9 cellular contexts compared by ENCODE assay signal in the genomic region with DNA sequence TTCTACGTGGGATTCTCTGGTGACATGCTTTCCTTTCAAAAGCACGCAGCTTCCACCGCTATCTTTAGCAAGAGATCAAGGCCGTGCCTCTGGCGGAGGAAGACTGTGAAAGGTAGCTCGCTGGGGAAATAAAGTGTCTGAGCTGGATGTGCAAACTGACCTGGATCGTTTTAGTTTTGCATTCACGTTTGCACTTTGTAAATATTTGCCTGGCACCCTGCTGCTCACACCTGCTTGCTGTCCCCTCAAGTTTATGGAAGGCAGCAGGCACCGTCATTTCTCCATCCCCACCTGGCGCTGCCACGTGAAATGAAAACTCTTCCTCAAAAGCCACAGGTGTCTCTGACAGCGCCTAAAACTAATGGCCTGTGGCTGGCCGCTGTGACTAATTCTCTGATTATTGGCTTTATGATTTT. TPM values are rescaled to one million over a fixed set of nuclear protein-coding genes. Genes with fewer than 3 reads are reported as not detected.
DNase-seq lines count a peak whose midpoint lies in the region; TF ChIP-seq lines count a peak whose summit lies in the region.
"Had no signal": no experiment of that assay in that cellular context is flagged by ENCODE, and none has a peak within 500 bp of the region (broad histone marks: within the 10 kb centered on the region; RNA-seq: fewer than 3 reads in every experiment).

No MANE protein-coding gene starts in this region.

- H3K27me3 Mint-ChIP-seq in HFFc6 (ENCODE audit: insufficient read depth), result peaks cover 40% of the 10 kb centered on the region

- no peaks in the 10 kb centered on the region for H3K36me3 Mint-ChIP-seq in HFFc6 (ENCODE audit: low read depth)

- no peaks in the 10 kb centered on the region for H3K27me3 ChIP-seq in endocrine pancreas (ENCODE audit: control insufficient read depth, insufficient read depth, low read length)
- H3K27me3 ChIP-seq in skeletal muscle tissue (ENCODE audit: control insufficient read depth in 3 of 3, insufficient read depth in 3 of 3, low read length in 3 of 3), result peaks cover 0 to 4% (median 4%) of the 10 kb centered on the region in 3 donors

- H3K9me3 ChIP-seq in endocrine pancreas (ENCODE audit: control insufficient read depth, low read length), result no peaks in the 10 kb centered on the region
- no peaks in the 10 kb centered on the region for H3K9me3 ChIP-seq in skeletal muscle tissue (ENCODE audit: control insufficient read depth in 3 of 3, low read length in 3 of 3)

- peak overlapping the region; percentile 82 for H3K4me3 Mint-ChIP-seq in HFFc6

- peaks cover 8% of the 10 kb centered on the region for H3K4me1 Mint-ChIP-seq in HFFc6 (ENCODE audit: low read depth)

- H3K9ac ChIP-seq in endocrine pancreas (ENCODE audit: control insufficient read depth, insufficient read depth, low read length) (peak overlapping the region; percentile 51), skeletal muscle tissue (ENCODE audit: low read depth in 1 of 3, low read length in 3 of 3) (peak overlapping the region; percentile 28 to 68 (median 57))

- H3K4me3 ChIP-seq in endocrine pancreas (ENCODE audit: control insufficient read depth, insufficient read depth, low read length) (peak overlapping the region; percentile 75), skeletal muscle tissue (ENCODE audit: low read length in 3 of 3) (peak overlapping the region; percentile 50 to 66 (median 59))

- no peaks in the 10 kb centered on the region for H3K36me3 ChIP-seq in endocrine pancreas (ENCODE audit: control insufficient read depth, insufficient read depth, low read length)
- H3K36me3 ChIP-seq in skeletal muscle tissue (ENCODE audit: control insufficient read depth in 3 of 3, insufficient read depth in 3 of 3, low read length in 3 of 3), result no peaks in the 10 kb centered on the region

- peak overlapping the region; percentile 7 for H3K27ac ChIP-seq in skeletal muscle tissue (ENCODE audit: low read depth, low read length)

- H3K4me1 ChIP-seq in endocrine pancreas (ENCODE audit: control insufficient read depth, insufficient read depth, low read length) (no peaks in the 10 kb centered on the region), skeletal muscle tissue (ENCODE audit: control insufficient read depth in 3 of 3, insufficient read depth in 3 of 3, low read length in 3 of 3) (peaks cover 15 to 21% (median 18%) of the 10 kb centered on the region in 3 donors)

- intact Hi-C loops in posterior cingulate gyrus (cut with DNase I), result no loop called here

- H3K27ac Mint-ChIP-seq in HFFc6, result no peak overlapping the region

- no peak for TF ChIP-seq CTCF in HFFc6 (IDR thresholded peaks at IDR 0.05)

- H3K9me3 Mint-ChIP-seq in HFFc6, result no peaks in the 10 kb centered on the region

- no peak for DNase-seq in HFFc6
- peak; percentile 96 for DNase-seq in NCI-H69 (lab: John Stamatoyannopoulos, UW)
- DNase-seq in cortex of kidney (lab: John Stamatoyannopoulos, UW), result no peak
- DNase-seq in KG1 (lab: John Stamatoyannopoulos, UW), result no peak
- no peak for DNase-seq in posterior cingulate gyrus
- DNase-seq in SW 1271 (lab: John Stamatoyannopoulos, UW), result no peak
- DNase-seq: GF-D8 had no signal

RNA-seq across cellular contexts. Expression of a gene that starts 44.0 kb away (rescaled TPM):
- 100 to 1,000 TPM; 133 to 178 (median 171) TPM for total RNA-seq in HFFc6 (2021; fragmentation: NEBNext Ultra II Directional; extraction: Animal tissue kit (Norgen Biotek cat#: 25700))
- 61.1 TPM for total RNA-seq in skeletal muscle tissue
